In genomic region chr15:47719730-47720129, GRCh38 we compare ENCODE assay signal across 1 cellular context.
TF ChIP-seq lines count a peak whose summit lies in the region.

No MANE protein-coding gene starts in this region.

TF ChIP-seq in H1, 55 proteins besides CTCF, POLR2A, EP300 and RAD21:
- TF ChIP-seq SIN3A (conservative IDR thresholded peaks at IDR 0.05 in 1 of 2, IDR thresholded peaks at IDR 0.05 in 1 of 2; ENCODE audit: low read depth in 1 of 2, low read length in 2 of 2): no peak
- TF ChIP-seq RBBP5 (IDR thresholded peaks at IDR 0.05; ENCODE audit: borderline replicate concordance, low read depth, low read length): no peak
TF ChIP-seq in H1: peak in this region for 0.
